ENCODE assay signal across 9 cellular contexts in the genomic region with DNA sequence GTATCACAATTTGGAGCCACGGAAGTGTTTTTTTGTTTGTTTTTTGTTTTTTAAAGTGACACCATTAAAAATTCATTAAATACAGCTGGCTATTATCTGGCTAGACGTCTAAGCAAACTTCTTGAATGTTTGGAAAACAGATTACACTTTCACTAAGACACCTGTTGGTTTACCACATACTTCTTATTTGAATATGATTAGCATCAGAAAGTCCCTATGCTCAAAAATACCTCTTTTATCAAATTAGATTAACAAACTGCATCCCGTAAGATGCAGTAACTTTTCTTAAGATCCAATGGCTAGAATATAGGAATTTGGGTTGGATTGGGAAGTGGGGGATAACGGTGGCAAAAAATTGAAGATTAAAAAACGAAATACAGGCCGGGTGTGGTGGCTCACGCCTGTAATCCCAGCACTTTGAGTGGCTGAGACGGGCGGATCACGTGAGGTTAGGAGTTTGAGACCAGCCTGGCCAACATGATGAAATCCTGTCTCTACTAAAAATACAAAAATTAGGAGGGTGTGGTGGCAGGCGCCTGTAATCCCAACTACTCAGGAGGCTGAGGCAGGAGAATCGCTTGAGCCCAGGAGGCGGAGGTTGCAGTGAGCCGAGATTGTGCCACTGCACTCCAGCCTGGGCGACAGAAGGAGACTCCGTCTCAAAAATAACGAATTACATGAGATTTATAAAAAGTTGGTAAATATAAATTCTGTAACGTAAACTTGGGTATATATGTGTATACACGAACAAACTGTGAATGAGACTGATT. TPM values are rescaled to one million over a fixed set of nuclear protein-coding genes. Genes with fewer than 3 reads are reported as not detected.
DNase-seq lines count a peak whose midpoint lies in the region; TF ChIP-seq lines count a peak whose summit lies in the region.
"Not testable (repeated sequence)": the region's sequence is repeated elsewhere in the genome, so short reads cannot be mapped to it uniquely, and the experiment has no call there.
"Had no signal": no experiment of that assay in that cellular context is flagged by ENCODE, and none has a peak within 500 bp of the region (broad histone marks: within the 10 kb centered on the region; RNA-seq: fewer than 3 reads in every experiment).

No MANE protein-coding gene starts in this region.

- peak overlapping the region; percentile 96 for H3K4me3 Mint-ChIP-seq in activated naive CD4-positive, alpha-beta T cell treated with anti-CD3 and anti-CD28 coated beads, Interleukin-2, amount 10 ng/mL, durations not matched to agents 7 days and 5 days

- not testable (repeated sequence) for H2AFZ ChIP-seq in neural cell (ENCODE audit: low read depth, low read length)

- peak overlapping the region; percentile 99 for H3K9ac ChIP-seq in BLaER1
- peak overlapping the region; percentile 98 for H3K9ac ChIP-seq in HUES6 (ENCODE audit: low read length)
- H3K9ac ChIP-seq in iPS-18a (ENCODE audit: low read length), result peak overlapping the region; percentile 98
- not testable (repeated sequence) for H3K9ac ChIP-seq in neural cell (ENCODE audit: low read length)
- H3K9ac ChIP-seq in stomach smooth muscle (ENCODE audit: low read length in 2 of 2), result peak overlapping the region; percentile 83 to 99

- peak overlapping the region; percentile 100 for H3K27ac Mint-ChIP-seq in activated naive CD4-positive, alpha-beta T cell treated with anti-CD3 and anti-CD28 coated beads, Interleukin-2, amount 10 ng/mL, durations not matched to agents 7 days and 5 days

- H3K27me3 ChIP-seq in BLaER1; HUES6 (ENCODE audit: control insufficient read depth, insufficient read depth, low read length); SJCRH30; ectodermal cell (ENCODE audit: control insufficient read depth, insufficient read depth, low read length, poor library complexity, severe bottlenecking); iPS-18a (ENCODE audit: control insufficient read depth, insufficient read depth, low read length); neural cell (ENCODE audit: insufficient read depth, low read depth, low read length); stomach smooth muscle (ENCODE audit: control insufficient read depth in 1 of 2, insufficient read depth in 2 of 2, low read length in 2 of 2): not testable (repeated sequence)

- TF ChIP-seq RAD21 in neural cell (conservative IDR thresholded peaks at IDR 0.05), result not testable (repeated sequence)

- H3K4me1 Mint-ChIP-seq in activated naive CD4-positive, alpha-beta T cell treated with anti-CD3 and anti-CD28 coated beads, Interleukin-2, amount 10 ng/mL, durations not matched to agents 7 days and 5 days, result peaks cover 66% of the 10 kb centered on the region

- DNase-seq in SJCRH30; activated naive CD4-positive, alpha-beta T cell treated with anti-CD3 and anti-CD28 coated beads, Interleukin-2, amount 10 ng/mL, durations not matched to agents 7 days and 5 days: not testable (repeated sequence)

- peaks cover 25% of the 10 kb centered on the region for H4K20me1 ChIP-seq in BLaER1
- H4K20me1 ChIP-seq in neural cell (ENCODE audit: insufficient read depth), result not testable (repeated sequence)

- H3K79me2 ChIP-seq in neural cell (replicated peaks; ENCODE audit: insufficient read depth, low read length), result peaks cover 21% of the 10 kb centered on the region

- TF ChIP-seq CTCF in neural cell (IDR thresholded peaks at IDR 0.05; ENCODE audit: poor library complexity, severe bottlenecking), result not testable (repeated sequence)

- H3K4me1 ChIP-seq in BLaER1, result peaks cover 70% of the 10 kb centered on the region
- H3K4me1 ChIP-seq in HUES6 (ENCODE audit: control insufficient read depth, insufficient read depth, low read length), result peaks cover 16% of the 10 kb centered on the region; the same call in 1 of the 2 replicates
- H3K4me1 ChIP-seq in SJCRH30; ectodermal cell (ENCODE audit: control insufficient read depth, insufficient read depth, low read length); iPS-18a (ENCODE audit: control insufficient read depth, low read depth, low read length): not testable (repeated sequence)
- peaks cover 10% of the 10 kb centered on the region for H3K4me1 ChIP-seq in stomach smooth muscle (ENCODE audit: control insufficient read depth, insufficient read depth, low read length)

- WGBS in ectodermal cell, 2 experiments, result 91 to 92% methylated on average over 19 of the region's 19 CpGs

- H3K9me3 Mint-ChIP-seq in activated naive CD4-positive, alpha-beta T cell treated with anti-CD3 and anti-CD28 coated beads, Interleukin-2, amount 10 ng/mL, durations not matched to agents 7 days and 5 days, result not testable (repeated sequence)

- H3K27me3 Mint-ChIP-seq in activated naive CD4-positive, alpha-beta T cell treated with anti-CD3 and anti-CD28 coated beads, Interleukin-2, amount 10 ng/mL, durations not matched to agents 7 days and 5 days, result not testable (repeated sequence)

- peaks cover 32% of the 10 kb centered on the region for H3K36me3 Mint-ChIP-seq in activated naive CD4-positive, alpha-beta T cell treated with anti-CD3 and anti-CD28 coated beads, Interleukin-2, amount 10 ng/mL, durations not matched to agents 7 days and 5 days

- H3K9me2 ChIP-seq in neural cell (ENCODE audit: insufficient read depth, low read length), result not testable (repeated sequence)

- H3K4me2 ChIP-seq in BLaER1, result peak overlapping the region; percentile 92
- H3K4me2 ChIP-seq in neural cell (ENCODE audit: low read length), result peak overlapping the region; percentile 84

- not testable (repeated sequence) for H3K9me3 ChIP-seq in BLaER1; HUES6 (ENCODE audit: control insufficient read depth, insufficient read depth, low read depth, low read length); SJCRH30 (replicated peaks); ectodermal cell (ENCODE audit: control insufficient read depth, low read length); iPS-18a (ENCODE audit: control insufficient read depth, low read depth, low read length); neural cell (ENCODE audit: low read length); stomach smooth muscle (ENCODE audit: control insufficient read depth in 2 of 2, low read length in 2 of 2)

- H3K36me3 ChIP-seq in BLaER1 (peaks cover 18% of the 10 kb centered on the region; the same call in 1 of the 2 replicates), HUES6 (ENCODE audit: control insufficient read depth, insufficient read depth, low read length) (peaks cover 16% of the 10 kb centered on the region), SJCRH30 (peaks cover 16% of the 10 kb centered on the region), iPS-18a (ENCODE audit: control insufficient read depth, low read depth, low read length) (peaks cover 14% of the 10 kb centered on the region)
- not testable (repeated sequence) for H3K36me3 ChIP-seq in ectodermal cell (ENCODE audit: control insufficient read depth, insufficient read depth, low read length); neural cell (ENCODE audit: insufficient read depth, low read length); stomach smooth muscle (ENCODE audit: control insufficient read depth in 2 of 2, insufficient read depth in 2 of 2, low read length in 2 of 2)

- CTCF ChIA-PET in activated naive CD4-positive, alpha-beta T cell treated with anti-CD3 and anti-CD28 coated beads, Interleukin-2, amount 10 ng/mL, durations not matched to agents 7 days and 5 days (lab: Charles Lee), result not testable (repeated sequence)

- H3K27ac ChIP-seq in BLaER1 (peak overlapping the region; percentile 98), HUES6 (ENCODE audit: low read depth, low read length) (peak overlapping the region; percentile 99; the same call in 1 of the 2 replicates), SJCRH30 (peak overlapping the region; percentile 97), ectodermal cell (ENCODE audit: insufficient read depth, low read depth, low read length, poor library complexity, severe bottlenecking) (peak overlapping the region; percentile 100), iPS-18a (ENCODE audit: low read length) (peak overlapping the region; percentile 89), stomach smooth muscle (ENCODE audit: low read length) (peak overlapping the region; percentile 96)
- H3K27ac ChIP-seq in neural cell (ENCODE audit: low read length), result not testable (repeated sequence)

- H3F3A ChIP-seq in neural cell (ENCODE audit: insufficient read depth, low read length, poor library complexity, severe bottlenecking), result not testable (repeated sequence)

- not testable (repeated sequence) for TF ChIP-seq EP300 in neural cell (conservative IDR thresholded peaks at IDR 0.05; ENCODE audit: poor library complexity, severe bottlenecking)

- H3K4me3 ChIP-seq in BLaER1 (peak overlapping the region; percentile 85), HUES6 (ENCODE audit: low read depth, low read length) (peak overlapping the region; percentile 86), SJCRH30 (peak overlapping the region; percentile 75), ectodermal cell (ENCODE audit: insufficient read depth, low read depth, low read length) (peak overlapping the region; percentile 89), iPS-18a (ENCODE audit: low read length) (peak overlapping the region; percentile 87), neural cell (ENCODE audit: low read length) (peak overlapping the region; percentile 94), stomach smooth muscle (ENCODE audit: low read length in 2 of 2) (peak overlapping the region; percentile 86)

RNA-seq across cellular contexts. Expression of gene PNRC2, which starts 1.4 kb away (rescaled TPM):
- 131 and 145 TPM in 2 replicates for total RNA-seq in SJCRH30 (2014; rRNA removed; shearing (Covaris generic))
- 198 TPM for polyA plus RNA-seq in ectodermal cell (2013, experiment 1 of 4)
- polyA plus RNA-seq in ectodermal cell (2013, experiment 2 of 4), result 201 TPM
- 189 TPM for polyA plus RNA-seq in ectodermal cell (2013, experiment 3 of 4)
- polyA plus RNA-seq in ectodermal cell (2013, experiment 4 of 4), result 178 TPM
- 97.1 and 100 TPM in 2 replicates for polyA plus RNA-seq in neural cell
- polyA minus RNA-seq in neural cell, result 137 and 157 TPM in 2 replicates

RNA-seq across cellular contexts. Expression of gene SRSF10, which starts 21.9 kb away (rescaled TPM):
- total RNA-seq in SJCRH30 (2014; rRNA removed; shearing (Covaris generic)), result 195 and 245 TPM in 2 replicates
- polyA plus RNA-seq in ectodermal cell (2013, experiment 1 of 4), result 202 TPM
- 214 TPM for polyA plus RNA-seq in ectodermal cell (2013, experiment 2 of 4)
- 160 TPM for polyA plus RNA-seq in ectodermal cell (2013, experiment 3 of 4)
- 166 TPM for polyA plus RNA-seq in ectodermal cell (2013, experiment 4 of 4)
- 165 and 201 TPM in 2 replicates for polyA plus RNA-seq in neural cell
- polyA minus RNA-seq in neural cell, result 205 and 238 TPM in 2 replicates

RNA-seq across cellular contexts. Expression of gene CNR2, which starts 45.1 kb away (rescaled TPM):
- total RNA-seq in SJCRH30 (2014; rRNA removed; shearing (Covaris generic)), result not detected in 2 replicates
- polyA plus RNA-seq in ectodermal cell (2013, experiment 1 of 4), result not detected
- not detected for polyA plus RNA-seq in ectodermal cell (2013, experiment 2 of 4)
- not detected for polyA plus RNA-seq in ectodermal cell (2013, experiment 3 of 4)
- polyA plus RNA-seq in ectodermal cell (2013, experiment 4 of 4), result not detected
- not detected in 2 replicates for polyA plus RNA-seq in neural cell
- not detected in 2 replicates for polyA minus RNA-seq in neural cell
- total RNA-seq: left cardiac atrium had no signal
